ENCODE assay signal across 1 cellular context in genomic region chrX:38327007-38327774, GRCh38.
TF ChIP-seq lines count a peak whose summit lies in the region.

Gene RPGR (minus strand): TSS chrX:38327509. CDS start chrX:38327367, 142 bp downstream.

TF ChIP-seq in K562, 482 proteins besides CTCF, POLR2A, EP300 and RAD21 (continued from another document and continues in another):
- TF ChIP-seq, protein P1, sequence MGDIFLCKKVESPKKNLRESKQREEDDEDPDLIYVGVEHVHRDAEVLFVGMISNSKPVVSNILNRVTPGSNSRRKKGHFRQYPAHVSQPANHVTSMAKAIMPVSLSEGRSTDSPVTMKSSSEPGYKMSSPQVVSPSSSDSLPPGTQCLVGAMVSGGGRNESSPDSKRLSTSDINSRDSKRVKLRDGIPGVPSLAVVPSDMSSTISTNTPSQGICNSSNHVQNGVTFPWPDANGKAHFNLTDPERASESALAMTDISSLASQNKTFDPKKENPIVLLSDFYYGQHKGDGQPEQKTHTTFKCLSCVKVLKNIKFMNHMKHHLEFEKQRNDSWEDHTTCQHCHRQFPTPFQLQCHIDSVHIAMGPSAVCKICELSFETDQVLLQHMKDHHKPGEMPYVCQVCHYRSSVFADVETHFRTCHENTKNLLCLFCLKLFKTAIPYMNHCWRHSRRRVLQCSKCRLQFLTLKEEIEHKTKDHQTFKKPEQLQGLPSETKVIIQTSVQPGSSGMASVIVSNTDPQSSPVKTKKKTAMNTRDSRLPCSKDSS (IDR thresholded peaks at IDR 0.05; ENCODE audit: low read depth, partially characterized antibody): no peak
- TF ChIP-seq NUFIP1 (IDR thresholded peaks at IDR 0.05; ENCODE audit: partially characterized antibody) (no peak), KDM4B (IDR thresholded peaks at IDR 0.05; ENCODE audit: borderline replicate concordance in 2 of 2, low read depth in 1 of 2) (peak in 1 of 2 experiments; percentile 30; a peak in 1 of 4 replicates), CREB5 (CRISPR knock-in tag; IDR thresholded peaks at IDR 0.05) (no peak), DLX4 (CRISPR knock-in tag; IDR thresholded peaks at IDR 0.05) (no peak), RERE (CRISPR knock-in tag; IDR thresholded peaks at IDR 0.05; ENCODE audit: borderline replicate concordance) (no peak), NR2C1 (IDR thresholded peaks at IDR 0.05) (no peak), NR2C1 (tag; IDR thresholded peaks at IDR 0.05) (no peak), KAT2B (IDR thresholded peaks at IDR 0.05; ENCODE audit: low read depth, low read length) (no peak), JUND (IDR thresholded peaks at IDR 0.05; ENCODE audit: borderline replicate concordance, low read depth, low read length) (no peak; the same call in 1 of the 2 replicates), JUND (tag; IDR thresholded peaks at IDR 0.05; ENCODE audit: borderline replicate concordance, low read depth, low read length) (no peak; the same call in 2 of the 3 replicates), GABPB1 (CRISPR knock-in tag; IDR thresholded peaks at IDR 0.05) (peak; percentile 86), ZFPM2 (CRISPR knock-in tag; IDR thresholded peaks at IDR 0.05) (no peak), NR2C2 (CRISPR knock-in tag; IDR thresholded peaks at IDR 0.05) (no peak), NR2C2 (tag; IDR thresholded peaks at IDR 0.05) (no peak), DNMT1 (IDR thresholded peaks at IDR 0.05) (no peak), ZKSCAN8 (CRISPR knock-in tag; IDR thresholded peaks at IDR 0.05) (no peak), MAZ (CRISPR knock-in tag; conservative IDR thresholded peaks at IDR 0.05 in 1 of 2, IDR thresholded peaks at IDR 0.05 in 1 of 2) (peak in 1 of 2 experiments; percentile 67; a peak in 2 of 4 replicates), ZNF609 (CRISPR knock-in tag; IDR thresholded peaks at IDR 0.05; ENCODE audit: borderline replicate concordance) (no peak), EZH2 (IDR thresholded peaks at IDR 0.05; ENCODE audit: borderline replicate concordance, low read depth, low read length) (no peak), HOXB6 (CRISPR knock-in tag; IDR thresholded peaks at IDR 0.05; ENCODE audit: borderline replicate concordance) (no peak), ZNF551 (CRISPR knock-in tag; IDR thresholded peaks at IDR 0.05) (no peak), MTA3 (IDR thresholded peaks at IDR 0.05; ENCODE audit: borderline replicate concordance) (peak; percentile 93), PCBP1 (IDR thresholded peaks at IDR 0.05; ENCODE audit: low read depth, low read length, poor library complexity, severe bottlenecking) (no peak), ZC3H11A (IDR thresholded peaks at IDR 0.05; ENCODE audit: low read depth, low read length) (no peak), ZHX1 (conservative IDR thresholded peaks at IDR 0.05; ENCODE audit: low read length) (no peak), KAT7 (CRISPR knock-in tag; IDR thresholded peaks at IDR 0.05; ENCODE audit: borderline replicate concordance) (no peak), ETV6 (IDR thresholded peaks at IDR 0.05; ENCODE audit: borderline replicate concordance in 1 of 2, low read depth in 2 of 2, low read length in 1 of 2) (no peak), ETV6 (CRISPR knock-in tag; IDR thresholded peaks at IDR 0.05; ENCODE audit: borderline replicate concordance) (no peak)
- TF ChIP-seq, protein P2, sequence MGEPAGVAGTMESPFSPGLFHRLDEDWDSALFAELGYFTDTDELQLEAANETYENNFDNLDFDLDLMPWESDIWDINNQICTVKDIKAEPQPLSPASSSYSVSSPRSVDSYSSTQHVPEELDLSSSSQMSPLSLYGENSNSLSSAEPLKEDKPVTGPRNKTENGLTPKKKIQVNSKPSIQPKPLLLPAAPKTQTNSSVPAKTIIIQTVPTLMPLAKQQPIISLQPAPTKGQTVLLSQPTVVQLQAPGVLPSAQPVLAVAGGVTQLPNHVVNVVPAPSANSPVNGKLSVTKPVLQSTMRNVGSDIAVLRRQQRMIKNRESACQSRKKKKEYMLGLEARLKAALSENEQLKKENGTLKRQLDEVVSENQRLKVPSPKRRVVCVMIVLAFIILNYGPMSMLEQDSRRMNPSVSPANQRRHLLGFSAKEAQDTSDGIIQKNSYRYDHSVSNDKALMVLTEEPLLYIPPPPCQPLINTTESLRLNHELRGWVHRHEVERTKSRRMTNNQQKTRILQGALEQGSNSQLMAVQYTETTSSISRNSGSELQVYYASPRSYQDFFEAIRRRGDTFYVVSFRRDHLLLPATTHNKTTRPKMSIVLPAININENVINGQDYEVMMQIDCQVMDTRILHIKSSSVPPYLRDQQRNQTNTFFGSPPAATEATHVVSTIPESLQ (CRISPR knock-in tag; IDR thresholded peaks at IDR 0.05): no peak
- TF ChIP-seq, protein P3, sequence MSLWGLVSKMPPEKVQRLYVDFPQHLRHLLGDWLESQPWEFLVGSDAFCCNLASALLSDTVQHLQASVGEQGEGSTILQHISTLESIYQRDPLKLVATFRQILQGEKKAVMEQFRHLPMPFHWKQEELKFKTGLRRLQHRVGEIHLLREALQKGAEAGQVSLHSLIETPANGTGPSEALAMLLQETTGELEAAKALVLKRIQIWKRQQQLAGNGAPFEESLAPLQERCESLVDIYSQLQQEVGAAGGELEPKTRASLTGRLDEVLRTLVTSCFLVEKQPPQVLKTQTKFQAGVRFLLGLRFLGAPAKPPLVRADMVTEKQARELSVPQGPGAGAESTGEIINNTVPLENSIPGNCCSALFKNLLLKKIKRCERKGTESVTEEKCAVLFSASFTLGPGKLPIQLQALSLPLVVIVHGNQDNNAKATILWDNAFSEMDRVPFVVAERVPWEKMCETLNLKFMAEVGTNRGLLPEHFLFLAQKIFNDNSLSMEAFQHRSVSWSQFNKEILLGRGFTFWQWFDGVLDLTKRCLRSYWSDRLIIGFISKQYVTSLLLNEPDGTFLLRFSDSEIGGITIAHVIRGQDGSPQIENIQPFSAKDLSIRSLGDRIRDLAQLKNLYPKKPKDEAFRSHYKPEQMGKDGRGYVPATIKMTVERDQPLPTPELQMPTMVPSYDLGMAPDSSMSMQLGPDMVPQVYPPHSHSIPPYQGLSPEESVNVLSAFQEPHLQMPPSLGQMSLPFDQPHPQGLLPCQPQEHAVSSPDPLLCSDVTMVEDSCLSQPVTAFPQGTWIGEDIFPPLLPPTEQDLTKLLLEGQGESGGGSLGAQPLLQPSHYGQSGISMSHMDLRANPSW (CRISPR knock-in tag; IDR thresholded peaks at IDR 0.05): no peak
- TF ChIP-seq, protein P4, sequence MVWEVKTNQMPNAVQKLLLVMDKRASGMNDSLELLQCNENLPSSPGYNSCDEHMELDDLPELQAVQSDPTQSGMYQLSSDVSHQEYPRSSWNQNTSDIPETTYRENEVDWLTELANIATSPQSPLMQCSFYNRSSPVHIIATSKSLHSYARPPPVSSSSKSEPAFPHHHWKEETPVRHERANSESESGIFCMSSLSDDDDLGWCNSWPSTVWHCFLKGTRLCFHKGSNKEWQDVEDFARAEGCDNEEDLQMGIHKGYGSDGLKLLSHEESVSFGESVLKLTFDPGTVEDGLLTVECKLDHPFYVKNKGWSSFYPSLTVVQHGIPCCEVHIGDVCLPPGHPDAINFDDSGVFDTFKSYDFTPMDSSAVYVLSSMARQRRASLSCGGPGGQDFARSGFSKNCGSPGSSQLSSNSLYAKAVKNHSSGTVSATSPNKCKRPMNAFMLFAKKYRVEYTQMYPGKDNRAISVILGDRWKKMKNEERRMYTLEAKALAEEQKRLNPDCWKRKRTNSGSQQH (CRISPR knock-in tag; IDR thresholded peaks at IDR 0.05): no peak
